Comparison of ENCODE assay signal across 16 cellular contexts in the genomic region with DNA sequence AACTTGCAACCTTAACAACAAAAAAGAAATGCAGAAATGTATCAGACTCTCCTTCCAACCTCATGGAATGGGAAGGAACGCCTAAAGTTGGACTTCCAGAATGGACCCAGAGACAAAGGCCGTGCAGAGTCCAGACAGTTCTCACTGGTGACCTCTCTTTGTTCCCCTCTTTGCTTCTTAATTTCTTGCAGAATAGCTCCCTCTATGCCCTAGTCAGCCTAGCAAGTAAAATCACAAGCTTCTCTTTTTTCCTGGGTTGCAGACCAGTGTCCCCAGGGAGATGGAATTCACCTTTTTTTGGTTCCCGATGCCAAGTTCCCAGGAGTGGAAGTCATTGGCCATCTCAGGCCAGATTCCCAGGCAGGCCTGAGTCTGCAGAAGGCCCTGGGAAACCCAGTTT.
"Had no signal": no experiment of that assay in that cellular context is flagged by ENCODE, and none has a peak within 500 bp of the region (broad histone marks: within the 10 kb centered on the region; RNA-seq: fewer than 3 reads in every experiment).

No MANE protein-coding gene starts in this region.

- DNase-seq: activated CD4-positive, alpha-beta T cell treated with anti-CD3 and anti-CD28 coated beads, Interleukin-2, amount 10 ng/mL, durations not matched to agents 24 days and 14 days; activated naive CD4-positive, alpha-beta T cell; activated naive CD8-positive, alpha-beta T cell treated with anti-CD3 and anti-CD28 coated beads, Interleukin-2, amount 50 U/mL, for 24 hours; heart left ventricle; left lung; mesenchymal stem cell; nephron progenitor cell; sigmoid colon; stimulated activated CD4-positive, alpha-beta T cell treated with anti-CD3 and anti-CD28 coated beads, Interleukin-12 subunit alpha, Interleukin-12 subunit beta, amount 100 ng/mL, for 4 hours; stimulated activated CD8-positive, alpha-beta memory T cell treated with anti-CD3 and anti-CD28 coated beads, Interleukin-4, amount 100 ng/mL, for 48 hours; stimulated activated naive CD8-positive, alpha-beta T cell treated with anti-CD3 and anti-CD28 coated beads, Interleukin-15, Interleukin-2, amounts not matched to agents 100 U/mL and 50 U/mL, for 24 hours; upper lobe of right lung had no signal

- H3K9me3 ChIP-seq: heart left ventricle, left lung, sigmoid colon, upper lobe of right lung had no signal

- FAIRE-seq: astrocyte, colon, islet of Langerhans had no signal

- H3K27ac ChIP-seq: cardiac muscle cell, heart left ventricle, left lung, sigmoid colon, upper lobe of right lung had no signal

- H3K36me3 ChIP-seq: cardiac muscle cell, heart left ventricle, left lung, sigmoid colon, upper lobe of right lung had no signal

- ATAC-seq: activated naive CD8-positive, alpha-beta T cell treated with anti-CD3 and anti-CD28 coated beads, Interleukin-2, amount 50 U/mL, for 24 hours; heart left ventricle; left lung; stimulated activated naive CD8-positive, alpha-beta T cell treated with anti-CD3 and anti-CD28 coated beads, Interleukin-15, Interleukin-2, amounts not matched to agents 100 U/mL and 50 U/mL, for 24 hours; upper lobe of right lung had no signal

- H3K27me3 ChIP-seq: sigmoid colon, upper lobe of right lung had no signal

- H3K4me3 ChIP-seq: cardiac muscle cell, heart left ventricle, left lung, sigmoid colon, upper lobe of right lung had no signal

- H3K4me1 ChIP-seq: heart left ventricle, left lung, sigmoid colon, upper lobe of right lung had no signal
